ENCODE assay signal across 1 cellular context in genomic region chr17:82076785-82077591, GRCh38.
TF ChIP-seq lines count a peak whose summit lies in the region.

No MANE protein-coding gene starts in this region.

TF ChIP-seq in HepG2, 621 proteins besides CTCF, POLR2A, EP300 and RAD21 (continued from another document and continues in another):
- TF ChIP-seq ZBTB49 (CRISPR knock-in tag; IDR thresholded peaks at IDR 0.05; ENCODE audit: borderline replicate concordance): no peak
- no peak for TF ChIP-seq RFX3 (CRISPR knock-in tag; IDR thresholded peaks at IDR 0.05)
- no peak; the same call in 1 of the 2 replicates for TF ChIP-seq ZBTB38 (CRISPR knock-in tag; IDR thresholded peaks at IDR 0.05)
- no peak for TF ChIP-seq ZNF678 (CRISPR knock-in tag; IDR thresholded peaks at IDR 0.05)
- TF ChIP-seq ZNF546 (CRISPR knock-in tag; conservative IDR thresholded peaks at IDR 0.05): no peak
- TF ChIP-seq ZC3H13 (CRISPR knock-in tag; IDR thresholded peaks at IDR 0.05): no peak; the same call in 1 of the 2 replicates
- TF ChIP-seq ZNF17 (CRISPR knock-in tag; IDR thresholded peaks at IDR 0.05): no peak
- no peak for TF ChIP-seq CSRNP1 (CRISPR knock-in tag; IDR thresholded peaks at IDR 0.05)
- TF ChIP-seq HOXA5 (CRISPR knock-in tag; IDR thresholded peaks at IDR 0.05): no peak
- peak; percentile 16; the same call in 1 of the 2 replicates for TF ChIP-seq GABPB1 (CRISPR knock-in tag; IDR thresholded peaks at IDR 0.05)
- TF ChIP-seq ZZZ3 (CRISPR knock-in tag; IDR thresholded peaks at IDR 0.05; ENCODE audit: borderline replicate concordance): 0 out of 2 replicates have a peak, but pooled peaks have one; percentile 21
- no peak for TF ChIP-seq RAD51 (IDR thresholded peaks at IDR 0.05; ENCODE audit: borderline replicate concordance)
- TF ChIP-seq ZMAT3 (CRISPR knock-in tag; conservative IDR thresholded peaks at IDR 0.05): no peak
- no peak for TF ChIP-seq ZNF138 (CRISPR knock-in tag; IDR thresholded peaks at IDR 0.05; ENCODE audit: low read depth)
- peak; percentile 29; the same call in 1 of the 2 replicates for TF ChIP-seq ZNF766 (CRISPR knock-in tag; IDR thresholded peaks at IDR 0.05; ENCODE audit: borderline replicate concordance)
- no peak for TF ChIP-seq DZIP1 (CRISPR knock-in tag; IDR thresholded peaks at IDR 0.05)
- no peak for TF ChIP-seq HNF4G (IDR thresholded peaks at IDR 0.05; ENCODE audit: borderline replicate concordance, low read depth, low read length)
- no peak for TF ChIP-seq HNF4G (CRISPR knock-in tag; IDR thresholded peaks at IDR 0.05; ENCODE audit: borderline replicate concordance, low read depth)
- 0 out of 2 replicates have a peak, but pooled peaks have one; percentile 34 for TF ChIP-seq POGK (CRISPR knock-in tag; conservative IDR thresholded peaks at IDR 0.05)
- no peak for TF ChIP-seq ATM (IDR thresholded peaks at IDR 0.05; ENCODE audit: borderline replicate concordance)
- no peak for TF ChIP-seq ZNF75D (CRISPR knock-in tag; IDR thresholded peaks at IDR 0.05; ENCODE audit: borderline replicate concordance)
- TF ChIP-seq, protein P1, sequence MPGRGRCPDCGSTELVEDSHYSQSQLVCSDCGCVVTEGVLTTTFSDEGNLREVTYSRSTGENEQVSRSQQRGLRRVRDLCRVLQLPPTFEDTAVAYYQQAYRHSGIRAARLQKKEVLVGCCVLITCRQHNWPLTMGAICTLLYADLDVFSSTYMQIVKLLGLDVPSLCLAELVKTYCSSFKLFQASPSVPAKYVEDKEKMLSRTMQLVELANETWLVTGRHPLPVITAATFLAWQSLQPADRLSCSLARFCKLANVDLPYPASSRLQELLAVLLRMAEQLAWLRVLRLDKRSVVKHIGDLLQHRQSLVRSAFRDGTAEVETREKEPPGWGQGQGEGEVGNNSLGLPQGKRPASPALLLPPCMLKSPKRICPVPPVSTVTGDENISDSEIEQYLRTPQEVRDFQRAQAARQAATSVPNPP (CRISPR knock-in tag; IDR thresholded peaks at IDR 0.05): no peak
- no peak for TF ChIP-seq MZF1 (CRISPR knock-in tag; IDR thresholded peaks at IDR 0.05; ENCODE audit: borderline replicate concordance)
- TF ChIP-seq ZNF282 (IDR thresholded peaks at IDR 0.05; ENCODE audit: partially characterized antibody): no peak
- no peak for TF ChIP-seq ZNF615 (CRISPR knock-in tag; IDR thresholded peaks at IDR 0.05; ENCODE audit: borderline replicate concordance)
- TF ChIP-seq, protein P2, sequence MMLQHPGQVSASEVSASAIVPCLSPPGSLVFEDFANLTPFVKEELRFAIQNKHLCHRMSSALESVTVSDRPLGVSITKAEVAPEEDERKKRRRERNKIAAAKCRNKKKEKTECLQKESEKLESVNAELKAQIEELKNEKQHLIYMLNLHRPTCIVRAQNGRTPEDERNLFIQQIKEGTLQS (CRISPR knock-in tag; IDR thresholded peaks at IDR 0.05): no peak
- TF ChIP-seq PAXIP1 (CRISPR knock-in tag; conservative IDR thresholded peaks at IDR 0.05): no peak; the same call in 1 of the 2 replicates
- no peak for TF ChIP-seq ZNF549 (CRISPR knock-in tag; IDR thresholded peaks at IDR 0.05)
- 0 out of 2 replicates have a peak, but pooled peaks have one; percentile 30 for TF ChIP-seq TBX2 (CRISPR knock-in tag; IDR thresholded peaks at IDR 0.05; ENCODE audit: borderline replicate concordance)
- TF ChIP-seq SRSF9 (IDR thresholded peaks at IDR 0.05; ENCODE audit: borderline replicate concordance, insufficient read depth, low read depth, low read length, poor library complexity, severe bottlenecking): no peak
- no peak for TF ChIP-seq TBX3 (IDR thresholded peaks at IDR 0.05; ENCODE audit: borderline replicate concordance)
- TF ChIP-seq SP1 (IDR thresholded peaks at IDR 0.05): no peak
- peak; percentile 28; the same call in 1 of the 2 replicates for TF ChIP-seq SP1 (CRISPR knock-in tag; IDR thresholded peaks at IDR 0.05)
- TF ChIP-seq, protein P3, sequence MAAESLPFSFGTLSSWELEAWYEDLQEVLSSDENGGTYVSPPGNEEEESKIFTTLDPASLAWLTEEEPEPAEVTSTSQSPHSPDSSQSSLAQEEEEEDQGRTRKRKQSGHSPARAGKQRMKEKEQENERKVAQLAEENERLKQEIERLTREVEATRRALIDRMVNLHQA (CRISPR knock-in tag; IDR thresholded peaks at IDR 0.05): no peak
- TF ChIP-seq SP2 (CRISPR knock-in tag; IDR thresholded peaks at IDR 0.05): no peak
- TF ChIP-seq, protein P4, sequence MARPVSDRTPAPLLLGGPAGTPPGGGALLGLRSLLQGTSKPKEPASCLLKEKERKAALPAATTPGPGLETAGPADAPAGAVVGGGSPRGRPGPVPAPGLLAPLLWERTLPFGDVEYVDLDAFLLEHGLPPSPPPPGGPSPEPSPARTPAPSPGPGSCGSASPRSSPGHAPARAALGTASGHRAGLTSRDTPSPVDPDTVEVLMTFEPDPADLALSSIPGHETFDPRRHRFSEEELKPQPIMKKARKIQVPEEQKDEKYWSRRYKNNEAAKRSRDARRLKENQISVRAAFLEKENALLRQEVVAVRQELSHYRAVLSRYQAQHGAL (CRISPR knock-in tag; IDR thresholded peaks at IDR 0.05; ENCODE audit: not compliant biosample characterization): no peak
- no peak for TF ChIP-seq TEAD3 (CRISPR knock-in tag; optimal IDR thresholded peaks at IDR 0.05; ENCODE audit: borderline replicate concordance)
- no peak for TF ChIP-seq FOXJ3 (CRISPR knock-in tag; IDR thresholded peaks at IDR 0.05; ENCODE audit: borderline replicate concordance)
- TF ChIP-seq NFKBIZ (CRISPR knock-in tag; IDR thresholded peaks at IDR 0.05): no peak
- TF ChIP-seq, protein P5, sequence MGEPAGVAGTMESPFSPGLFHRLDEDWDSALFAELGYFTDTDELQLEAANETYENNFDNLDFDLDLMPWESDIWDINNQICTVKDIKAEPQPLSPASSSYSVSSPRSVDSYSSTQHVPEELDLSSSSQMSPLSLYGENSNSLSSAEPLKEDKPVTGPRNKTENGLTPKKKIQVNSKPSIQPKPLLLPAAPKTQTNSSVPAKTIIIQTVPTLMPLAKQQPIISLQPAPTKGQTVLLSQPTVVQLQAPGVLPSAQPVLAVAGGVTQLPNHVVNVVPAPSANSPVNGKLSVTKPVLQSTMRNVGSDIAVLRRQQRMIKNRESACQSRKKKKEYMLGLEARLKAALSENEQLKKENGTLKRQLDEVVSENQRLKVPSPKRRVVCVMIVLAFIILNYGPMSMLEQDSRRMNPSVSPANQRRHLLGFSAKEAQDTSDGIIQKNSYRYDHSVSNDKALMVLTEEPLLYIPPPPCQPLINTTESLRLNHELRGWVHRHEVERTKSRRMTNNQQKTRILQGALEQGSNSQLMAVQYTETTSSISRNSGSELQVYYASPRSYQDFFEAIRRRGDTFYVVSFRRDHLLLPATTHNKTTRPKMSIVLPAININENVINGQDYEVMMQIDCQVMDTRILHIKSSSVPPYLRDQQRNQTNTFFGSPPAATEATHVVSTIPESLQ (CRISPR knock-in tag; conservative IDR thresholded peaks at IDR 0.05): no peak
- TF ChIP-seq, protein P6, sequence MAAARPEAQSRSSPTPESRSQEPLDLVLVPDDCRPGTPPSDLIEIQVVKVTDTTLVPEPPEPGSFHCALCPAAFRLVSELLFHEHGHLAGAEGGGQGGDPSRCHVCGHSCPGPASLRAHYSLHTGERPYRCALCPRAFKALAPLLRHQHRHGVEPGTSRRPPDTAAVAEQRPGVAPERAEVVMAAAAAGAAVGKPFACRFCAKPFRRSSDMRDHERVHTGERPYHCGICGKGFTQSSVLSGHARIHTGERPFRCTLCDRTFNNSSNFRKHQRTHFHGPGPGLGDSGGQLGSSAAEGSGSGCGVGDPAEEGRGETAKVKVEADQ (CRISPR knock-in tag; IDR thresholded peaks at IDR 0.05; ENCODE audit: borderline replicate concordance): peak; percentile 29; the same call in 1 of the 2 replicates
- peak; percentile 15; the same call in 1 of the 2 replicates for TF ChIP-seq ZBTB7B (CRISPR knock-in tag; IDR thresholded peaks at IDR 0.05)
- no peak for TF ChIP-seq ZNF629 (CRISPR knock-in tag; conservative IDR thresholded peaks at IDR 0.05)
- peak; percentile 31 for TF ChIP-seq RBM39 (IDR thresholded peaks at IDR 0.05; ENCODE audit: low read depth, low read length, poor library complexity, severe bottlenecking)
- TF ChIP-seq, protein P7, sequence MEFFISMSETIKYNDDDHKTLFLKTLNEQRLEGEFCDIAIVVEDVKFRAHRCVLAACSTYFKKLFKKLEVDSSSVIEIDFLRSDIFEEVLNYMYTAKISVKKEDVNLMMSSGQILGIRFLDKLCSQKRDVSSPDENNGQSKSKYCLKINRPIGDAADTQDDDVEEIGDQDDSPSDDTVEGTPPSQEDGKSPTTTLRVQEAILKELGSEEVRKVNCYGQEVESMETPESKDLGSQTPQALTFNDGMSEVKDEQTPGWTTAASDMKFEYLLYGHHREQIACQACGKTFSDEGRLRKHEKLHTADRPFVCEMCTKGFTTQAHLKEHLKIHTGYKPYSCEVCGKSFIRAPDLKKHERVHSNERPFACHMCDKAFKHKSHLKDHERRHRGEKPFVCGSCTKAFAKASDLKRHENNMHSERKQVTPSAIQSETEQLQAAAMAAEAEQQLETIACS (CRISPR knock-in tag; IDR thresholded peaks at IDR 0.05): no peak
